In genomic region chr18:11654736-11655604, GRCh38 we compare ENCODE assay signal across 8 cellular contexts. TPM values are rescaled to one million over a fixed set of nuclear protein-coding genes. Genes with fewer than 3 reads are reported as not detected.
DNase-seq lines count a peak whose midpoint lies in the region; ATAC-seq and TF ChIP-seq lines count a peak whose summit lies in the region.

No MANE protein-coding gene starts in this region.

- no peak overlapping the region for H3K27ac ChIP-seq in heart right ventricle

- no peak overlapping the region for H3K4me3 ChIP-seq in heart right ventricle

- ATAC-seq in heart right ventricle: peak in 7 of 8 donors; percentile 55 to 80 (median 64)
- no peak for ATAC-seq in HG02884 (IDR thresholded peaks at IDR 0.05; ENCODE audit: unreplicated experiment)

- peaks cover 0 to 6% (median 0%) of the 10 kb centered on the region in 11 donors for H3K9me3 ChIP-seq in heart right ventricle

- 34 to 35% methylated on average over 32 of the region's 32 CpGs for WGBS in heart right ventricle, 2 donors

- intact Hi-C loops in heart right ventricle (cut with DNase I): loop anchor here in 5 of 10 donors (2.0 to 10.0 kb wide), 7 partner anchors 210 to 582 kb away; no protein-coding TSS in a partner anchor

- no peaks in the 10 kb centered on the region for H3K36me3 ChIP-seq in heart right ventricle

- DNase-seq in activated gamma-delta T cell treated with Interleukin-2 at 50 U/mL for 16 hours (peak; percentile 12), activated gamma-delta T cell (lab: John Stamatoyannopoulos, UW) (no peak), NCI-H82 treated with DMSO at 0.1 percent for 48 hours (lab: John Stamatoyannopoulos, UW; ENCODE audit: unreplicated experiment) (peak; percentile 2), heart right ventricle (peak; percentile 45 to 67), pons (ENCODE audit: low spot score) (peak; percentile 15), NK-92 (lab: John Stamatoyannopoulos, UW; ENCODE audit: unreplicated experiment) (no peak)
- peak; percentile 37 for DNase-seq in activated naive CD4-positive, alpha-beta T cell treated with Interleukin-2 at 50 U/mL for 16 hours

- H3K4me1 ChIP-seq in heart right ventricle: peaks cover 0 to 7% (median 0%) of the 10 kb centered on the region in 9 donors

- H3K27me3 ChIP-seq in heart right ventricle: peaks cover 0 to 38% (median 23%) of the 10 kb centered on the region in 7 donors

- TF ChIP-seq CTCF in heart right ventricle (IDR thresholded peaks at IDR 0.05): peak; percentile 48 to 81 (median 75)

RNA-seq across cellular contexts. Expression of gene GNAL, which starts 34.1 kb away (rescaled TPM):
- total RNA-seq in heart right ventricle: 1 to 10 TPM; 1.1 to 6.9 (median 1.8) TPM
- polyA plus RNA-seq in heart right ventricle: 1 to 10 TPM in 1 of 2 donors, under 1 TPM in 1; 0.42 to 1.3 TPM

RNA-seq across cellular contexts. Expression of gene SLC35G4, which starts 45.6 kb away (rescaled TPM):
- total RNA-seq in heart right ventricle: not detected
- polyA plus RNA-seq in heart right ventricle: not detected

Comparison
In these comparisons a context has a peak if more than half of its experiments do, and no peak if none do; other contexts are left out.
1. DNase-seq: peak in activated gamma-delta T cell treated with Interleukin-2 at 50 U/mL for 16 hours (single experiment), NCI-H82 treated with DMSO at 0.1 percent for 48 hours (single experiment), activated naive CD4-positive, alpha-beta T cell treated with Interleukin-2 at 50 U/mL for 16 hours (single experiment), heart right ventricle (2 of 2) and pons (single experiment); none in activated gamma-delta T cell (single experiment) and NK-92 (single experiment).